27 cellular contexts compared by ENCODE assay signal in genomic region chr15:41856716-41857115, GRCh38.
"Had no signal": no experiment of that assay in that cellular context is flagged by ENCODE, and none has a peak within 500 bp of the region (broad histone marks: within the 10 kb centered on the region; RNA-seq: fewer than 3 reads in every experiment).

No MANE protein-coding gene starts in this region.

- H3K4me2 ChIP-seq: PC-9, SK-N-SH had no signal

- H2AFZ ChIP-seq: PC-9 had no signal

- H3K36me3 ChIP-seq: SJSA1 had no signal

- H3K27me3 ChIP-seq: SJSA1 had no signal

- H3K9ac ChIP-seq: SK-N-SH had no signal

- H3K9me3 ChIP-seq: SJSA1, SK-N-SH had no signal

- FAIRE-seq: RCC 7860 had no signal

- DNase-seq: Kasumi-1, MM.1S, MV-4-11, NCI-H1092, NCI-H1105, NCI-H1417 treated with DMSO at 0.1 percent for 48 hours, NCI-H1436 treated with DMSO at 0.1 percent for 48 hours, NCI-H1694 treated with DMSO at 0.1 percent for 48 hours, NCI-H187 treated with DMSO at 0.1 percent for 48 hours, NCI-H2029, NCI-H2081, NCI-H2171 treated with DMSO at 0.1 percent for 48 hours, NCI-H2227 treated with DMSO at 0.1 percent for 48 hours, NCI-H345, NCI-H446, NCI-H510A treated with DMSO at 0.1 percent for 48 hours, NCI-H524 treated with DMSO at 0.1 percent for 48 hours, NCI-H526 treated with DMSO at 0.1 percent for 48 hours, NCI-H774, PC-9, SHP77, SK-N-SH, SW 1271, T-helper 1 cell had no signal

- H3K4me1 ChIP-seq: SJSA1 had no signal

- H3K4me3 ChIP-seq: PC-9, SJSA1 had no signal

- H3K27ac ChIP-seq: PC-9, RWPE1, SJSA1 had no signal
